ENCODE assay signal across 1 cellular context in the genomic region with DNA sequence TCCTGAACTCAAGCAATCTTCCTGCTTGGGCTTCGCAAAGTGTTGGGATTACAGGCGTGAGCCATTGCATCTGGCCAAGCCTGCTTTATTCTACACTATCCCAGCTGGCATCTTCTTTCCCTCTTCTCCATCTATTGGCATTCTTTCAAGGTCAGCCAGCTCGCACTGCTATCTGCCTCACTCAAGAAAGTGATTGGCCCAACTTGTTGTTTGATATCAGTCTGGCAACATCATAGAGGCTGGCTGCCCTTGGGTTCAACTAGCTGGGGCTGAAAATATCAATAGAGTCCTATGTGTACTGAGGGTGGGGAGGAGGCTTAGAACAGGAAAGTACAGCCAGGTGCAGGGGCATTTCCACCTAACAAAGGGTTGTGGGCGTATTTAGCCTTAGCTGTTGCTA.
TF ChIP-seq lines count a peak whose summit lies in the region.

No MANE protein-coding gene starts in this region.

TF ChIP-seq in HepG2, 621 proteins besides CTCF, POLR2A, EP300 and RAD21:
- TF ChIP-seq RBM39 (IDR thresholded peaks at IDR 0.05; ENCODE audit: low read depth, low read length, poor library complexity, severe bottlenecking) (no peak), IRF2 (CRISPR knock-in tag; IDR thresholded peaks at IDR 0.05) (no peak), ZNF367 (CRISPR knock-in tag; IDR thresholded peaks at IDR 0.05; ENCODE audit: borderline replicate concordance) (no peak), NCOA2 (CRISPR knock-in tag; IDR thresholded peaks at IDR 0.05) (no peak), ZFX (CRISPR knock-in tag; IDR thresholded peaks at IDR 0.05; ENCODE audit: low read depth) (no peak)
- TF ChIP-seq, protein P1, sequence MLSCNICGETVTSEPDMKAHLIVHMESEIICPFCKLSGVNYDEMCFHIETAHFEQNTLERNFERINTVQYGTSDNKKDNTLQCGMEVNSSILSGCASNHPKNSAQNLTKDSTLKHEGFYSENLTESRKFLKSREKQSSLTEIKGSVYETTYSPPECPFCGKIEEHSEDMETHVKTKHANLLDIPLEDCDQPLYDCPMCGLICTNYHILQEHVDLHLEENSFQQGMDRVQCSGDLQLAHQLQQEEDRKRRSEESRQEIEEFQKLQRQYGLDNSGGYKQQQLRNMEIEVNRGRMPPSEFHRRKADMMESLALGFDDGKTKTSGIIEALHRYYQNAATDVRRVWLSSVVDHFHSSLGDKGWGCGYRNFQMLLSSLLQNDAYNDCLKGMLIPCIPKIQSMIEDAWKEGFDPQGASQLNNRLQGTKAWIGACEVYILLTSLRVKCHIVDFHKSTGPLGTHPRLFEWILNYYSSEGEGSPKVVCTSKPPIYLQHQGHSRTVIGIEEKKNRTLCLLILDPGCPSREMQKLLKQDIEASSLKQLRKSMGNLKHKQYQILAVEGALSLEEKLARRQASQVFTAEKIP (CRISPR knock-in tag; IDR thresholded peaks at IDR 0.05; ENCODE audit: borderline replicate concordance) = no peak
